23 cellular contexts compared by ENCODE assay signal in genomic region chr5:123936548-123936947, GRCh38.
"Had no signal": no experiment of that assay in that cellular context is flagged by ENCODE, and none has a peak within 500 bp of the region (broad histone marks: within the 10 kb centered on the region; RNA-seq: fewer than 3 reads in every experiment).

No MANE protein-coding gene starts in this region.

- H3K27ac ChIP-seq: body of pancreas, gastrocnemius medialis, neural progenitor cell, parathyroid adenoma, psoas muscle, sigmoid colon, upper lobe of left lung, vagina, VCaP had no signal

- DNase-seq: activated CD4-positive, alpha-beta T cell treated with anti-CD3 and anti-CD28 coated beads for 4 hours; activated CD4-positive, alpha-beta T cell treated with anti-CD3 and anti-CD28 coated beads, Interleukin-2, amount 50 U/mL, for 4 hours; activated naive CD4-positive, alpha-beta T cell treated with Interleukin-2 at 50 U/mL for 16 hours; activated T-cell treated with anti-CD3 and anti-CD28 coated beads for 4 hours; aorta; effector CD8-positive, alpha-beta T cell; occipital lobe; psoas muscle; stimulated activated CD4-positive, alpha-beta T cell treated with anti-CD3 and anti-CD28 coated beads, Interleukin-4, amount 100 ng/mL, for 24 hours; stimulated activated naive CD8-positive, alpha-beta T cell treated with anti-CD3 and anti-CD28 coated beads, Interleukin-15, amount 100 ng/mL, for 72 hours; upper lobe of left lung had no signal

- H3K79me2 ChIP-seq: parathyroid adenoma had no signal

- H3K36me3 ChIP-seq: gastrocnemius medialis, neural progenitor cell, sigmoid colon, upper lobe of left lung, vagina had no signal

- H2AFZ ChIP-seq: neural progenitor cell, parathyroid adenoma had no signal

- H3K4me3 ChIP-seq: body of pancreas, gastrocnemius medialis, neural progenitor cell, psoas muscle, sigmoid colon, upper lobe of left lung, vagina had no signal

- ATAC-seq: activated T-cell treated with anti-CD3 and anti-CD28 coated beads, Interleukin-2, amount 50 U/mL, for 72 hours; body of pancreas; naive thymus-derived CD8-positive, alpha-beta T cell; stimulated activated memory B cell treated with anti-CD40 and anti-IgM and Interleukin-4, amounts not matched to agents 10 μg/mL and 1 μg/mL and 100 μg/mL, for 72 hours; stimulated activated naive CD8-positive, alpha-beta T cell treated with anti-CD3 and anti-CD28 coated beads, Interleukin-15, amount 100 ng/mL, for 72 hours had no signal

- H3K4me1 ChIP-seq: body of pancreas, gastrocnemius medialis, neural progenitor cell, parathyroid adenoma, psoas muscle, upper lobe of left lung, vagina had no signal

- H3K9ac ChIP-seq: neural progenitor cell, parathyroid adenoma had no signal

- H3K4me2 ChIP-seq: neural progenitor cell had no signal

- FAIRE-seq: colon, small intestine had no signal

- H3K27me3 ChIP-seq: body of pancreas, gastrocnemius medialis, neural progenitor cell, sigmoid colon, upper lobe of left lung, vagina had no signal

- H3K9me3 ChIP-seq: gastrocnemius medialis had no signal
